8 cellular contexts compared by ENCODE assay signal in the genomic region with DNA sequence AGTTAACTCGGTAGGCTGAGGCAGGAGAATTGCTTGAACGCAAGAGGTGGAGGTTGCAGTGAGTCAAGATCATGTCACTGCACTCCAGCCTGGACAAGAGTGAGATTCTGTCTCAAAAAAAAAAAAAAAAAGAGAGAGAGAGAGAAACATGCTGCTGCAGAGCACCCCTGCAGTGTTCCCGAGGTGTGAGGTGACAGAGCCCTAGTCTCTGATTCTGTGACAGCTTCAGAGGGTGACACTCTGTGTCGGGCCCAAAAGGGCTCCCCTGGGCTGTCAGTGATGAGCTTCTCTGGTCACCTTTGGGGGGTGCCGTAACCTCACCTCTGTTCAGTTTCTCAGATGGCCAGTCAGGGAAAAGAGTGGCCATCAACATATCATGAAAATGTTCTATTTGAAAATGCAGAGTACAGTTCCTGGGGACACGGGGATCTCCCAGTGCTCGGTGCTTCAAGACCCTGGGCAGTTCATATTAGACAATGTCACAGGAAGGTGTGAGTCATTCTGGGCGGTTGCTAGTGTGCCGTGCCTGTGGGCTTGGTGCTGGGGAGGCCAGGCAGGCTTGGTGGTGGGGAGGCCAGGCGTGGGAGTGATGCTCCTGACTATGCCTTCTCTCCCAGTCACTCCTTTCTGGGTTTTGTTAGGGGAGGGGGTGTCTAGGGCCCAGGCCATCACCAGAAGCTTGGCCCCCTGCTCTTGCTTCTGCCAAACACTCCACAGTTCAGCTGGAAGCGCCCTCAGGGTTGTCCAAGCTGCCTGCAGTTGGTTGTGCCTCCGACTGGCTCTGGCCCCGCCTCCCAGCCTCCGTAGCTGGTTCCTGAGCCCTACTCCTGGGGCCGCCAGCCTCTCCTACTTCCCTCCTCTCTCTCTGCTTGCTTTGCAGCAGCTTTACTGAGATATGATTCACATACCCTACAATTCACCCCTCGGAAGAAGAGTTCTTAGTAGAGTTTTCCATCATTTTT. TPM values are rescaled to one million over a fixed set of nuclear protein-coding genes. Genes with fewer than 3 reads are reported as not detected.
DNase-seq lines count a peak whose midpoint lies in the region; ATAC-seq and TF ChIP-seq lines count a peak whose summit lies in the region.

No MANE protein-coding gene starts in this region.

- BruUV-seq in PC-3 (replicated peaks; lab: Mats Ljungman, UMichigan) = no TSS peak

- H3K4me1 ChIP-seq in PC-3 (ENCODE audit: insufficient read depth, low read length) (peaks cover 46% of the 10 kb centered on the region), spleen (peaks cover 0 to 43% (median 24%) of the 10 kb centered on the region in 6 donors)

- no peaks in the 10 kb centered on the region for H3K27me3 ChIP-seq in PC-3 (ENCODE audit: low read length)
- peaks cover 0 to 10% (median 0%) of the 10 kb centered on the region in 7 donors for H3K27me3 ChIP-seq in spleen (replicated peaks in 1 of 7)

- H3K4me3 Mint-ChIP-seq in activated T-helper 1 cell treated with anti-CD3 and anti-CD28 coated beads, Interleukin-12 subunit alpha, Interleukin-12 subunit beta, Interleukin-2, Interleukin-4 antibody, amounts not matched to agents 30 ng/mL and 10 ng/mL and 1 ng/mL, durations not matched to agents 14 hours and 24 hours and 36 hours = peak overlapping the region; percentile 27

- no peaks in the 10 kb centered on the region for H3K9me3 ChIP-seq in PC-3 (ENCODE audit: low read length)
- H3K9me3 ChIP-seq in spleen = no peaks in the 10 kb centered on the region

- H3K9me2 ChIP-seq in PC-3 (replicated peaks; ENCODE audit: low read length) = no peaks in the 10 kb centered on the region

- no peaks in the 10 kb centered on the region for H4K20me1 ChIP-seq in PC-3 (ENCODE audit: low read length)

- H3K27ac Mint-ChIP-seq in activated T-helper 1 cell treated with anti-CD3 and anti-CD28 coated beads, Interleukin-12 subunit alpha, Interleukin-12 subunit beta, Interleukin-2, Interleukin-4 antibody, amounts not matched to agents 30 ng/mL and 10 ng/mL and 1 ng/mL, durations not matched to agents 14 hours and 24 hours and 36 hours = peak overlapping the region; percentile 80

- WGBS in spleen, 5 donors = 35 to 52% (median 37%) methylated on average over 15 to 16 of the region's 16 CpGs

- no peaks in the 10 kb centered on the region for H3K36me3 ChIP-seq in PC-3 (ENCODE audit: low read depth, low read length)
- H3K36me3 ChIP-seq in spleen = no peaks in the 10 kb centered on the region

- no peaks in the 10 kb centered on the region for H3F3A ChIP-seq in PC-3 (ENCODE audit: low read length, unreplicated experiment)

- peak overlapping the region; percentile 81 for H3K4me2 ChIP-seq in PC-3 (ENCODE audit: low read length)

- peaks cover 44% of the 10 kb centered on the region for H3K4me1 Mint-ChIP-seq in activated T-helper 1 cell treated with anti-CD3 and anti-CD28 coated beads, Interleukin-12 subunit alpha, Interleukin-12 subunit beta, Interleukin-2, Interleukin-4 antibody, amounts not matched to agents 30 ng/mL and 10 ng/mL and 1 ng/mL, durations not matched to agents 14 hours and 24 hours and 36 hours (ENCODE audit: low read depth)

- intact Hi-C loops in PC-3 (cut with micrococcal nuclease) = no loop called here
- intact Hi-C loops in activated T-helper 1 cell treated with anti-CD3 and anti-CD28 coated beads, Interleukin-12 subunit alpha, Interleukin-12 subunit beta, Interleukin-2, Interleukin-4 antibody, amounts not matched to agents 30 ng/mL and 10 ng/mL and 1 ng/mL, durations not matched to agents 14 hours and 24 hours and 36 hours (cut with micrococcal nuclease) = loop anchor here (1.0 to 5.0 kb wide), 4 partner anchors 30 to 144 kb away; partner anchors contain the start of genes CDC45, HIRA, MRPL40 and UFD1
- intact Hi-C loops in spleen (cut with DNase I; ENCODE audit: low total_unique reads) = no loop called here

- POLR2A ChIA-PET in PC-3 (lab: Charles Lee; ENCODE audit: unreplicated experiment) = no interaction called here

- peak overlapping the region; percentile 79 for H3K9ac ChIP-seq in PC-3 (ENCODE audit: low read length)

- H3K27me3 Mint-ChIP-seq in activated T-helper 1 cell treated with anti-CD3 and anti-CD28 coated beads, Interleukin-12 subunit alpha, Interleukin-12 subunit beta, Interleukin-2, Interleukin-4 antibody, amounts not matched to agents 30 ng/mL and 10 ng/mL and 1 ng/mL, durations not matched to agents 14 hours and 24 hours and 36 hours (ENCODE audit: insufficient read depth) = no peaks in the 10 kb centered on the region

- CTCF ChIA-PET in PC-3 (lab: Charles Lee) = no interaction called here

- H3K79me2 ChIP-seq in PC-3 (ENCODE audit: low read length) = no peaks in the 10 kb centered on the region

- no peak for TF ChIP-seq POLR2A in spleen (IDR thresholded peaks at IDR 0.05)

- TF ChIP-seq CTCF in PC-3 (conservative IDR thresholded peaks at IDR 0.05; ENCODE audit: low read depth, low read length) (no peak), spleen (IDR thresholded peaks at IDR 0.05 in 8 of 11, conservative IDR thresholded peaks at IDR 0.05 in 3 of 11) (no peak)

- no peak overlapping the region for H3K4me3 ChIP-seq in PC-3 (ENCODE audit: low read length)
- no peak overlapping the region for H3K4me3 ChIP-seq in spleen

- ATAC-seq in GM18907 (IDR thresholded peaks at IDR 0.05; ENCODE audit: unreplicated experiment) (peak; percentile 51), PC-3 (peak; percentile 65), GM21447 (IDR thresholded peaks at IDR 0.05; ENCODE audit: unreplicated experiment) (no peak)

- H3K36me3 Mint-ChIP-seq in activated T-helper 1 cell treated with anti-CD3 and anti-CD28 coated beads, Interleukin-12 subunit alpha, Interleukin-12 subunit beta, Interleukin-2, Interleukin-4 antibody, amounts not matched to agents 30 ng/mL and 10 ng/mL and 1 ng/mL, durations not matched to agents 14 hours and 24 hours and 36 hours (ENCODE audit: low read depth) = no peaks in the 10 kb centered on the region

- H3K9me3 Mint-ChIP-seq in activated T-helper 1 cell treated with anti-CD3 and anti-CD28 coated beads, Interleukin-12 subunit alpha, Interleukin-12 subunit beta, Interleukin-2, Interleukin-4 antibody, amounts not matched to agents 30 ng/mL and 10 ng/mL and 1 ng/mL, durations not matched to agents 14 hours and 24 hours and 36 hours = no peaks in the 10 kb centered on the region

- DNase-seq in PC-3 (peak; percentile 56), iPS-NIHi7 (ENCODE audit: extremely low spot score) (peak; percentile 60), spleen (no peak), NCI-H2029 (lab: John Stamatoyannopoulos, UW) (no peak)
- peak; percentile 60 for DNase-seq in activated T-helper 1 cell treated with anti-CD3 and anti-CD28 coated beads, Interleukin-12 subunit alpha, Interleukin-12 subunit beta, Interleukin-2, Interleukin-4 antibody, amounts not matched to agents 30 ng/mL and 10 ng/mL and 1 ng/mL, durations not matched to agents 14 hours and 24 hours and 36 hours (ENCODE audit: low spot score)
- peak; percentile 37 to 61 for DNase-seq in stimulated activated CD8-positive, alpha-beta memory T cell treated with anti-CD3 and anti-CD28 coated beads, Interleukin-15, amount 100 ng/mL, for 4 hours (ENCODE audit: low read depth in 2 of 2)

- H2AFZ ChIP-seq in PC-3 (ENCODE audit: low read length) = peak overlapping the region; percentile 69

- H3K27ac ChIP-seq in PC-3 (ENCODE audit: low read length) = peak overlapping the region; percentile 95
- peak overlapping the region in 3 of 8 donors; percentile 25 to 35 (median 29) for H3K27ac ChIP-seq in spleen

RNA-seq across cellular contexts. Expression of gene CLDN5, which starts 52.5 kb away (rescaled TPM):
- 0.47 TPM in 1 of 2 replicates, not detected in the other for total RNA-seq in PC-3 (2014; rRNA removed)
- total RNA-seq in activated T-helper 1 cell treated with anti-CD3 and anti-CD28 coated beads, Interleukin-12 subunit alpha, Interleukin-12 subunit beta, Interleukin-2, Interleukin-4 antibody, amounts not matched to agents 30 ng/mL and 10 ng/mL and 1 ng/mL, durations not matched to agents 14 hours and 24 hours and 36 hours = 0.47 and 0.76 TPM in 2 replicates
- total RNA-seq in spleen = 100 to 1,000 TPM in 1 of 7 donors, 10 to 100 TPM in 6; 29.5 to 167 (median 65.8) TPM
- polyA plus RNA-seq in spleen = 10 to 100 TPM; 18.1 to 69.3 (median 35.8) TPM

Comparison
In these comparisons a context has a peak if more than half of its experiments do, and no peak if none do; other contexts are left out.
1. DNase-seq: peak in PC-3 (single experiment), activated T-helper 1 cell treated with anti-CD3 and anti-CD28 coated beads, Interleukin-12 subunit alpha, Interleukin-12 subunit beta, Interleukin-2, Interleukin-4 antibody, amounts not matched to agents 30 ng/mL and 10 ng/mL and 1 ng/mL, durations not matched to agents 14 hours and 24 hours and 36 hours (single experiment), iPS-NIHi7 (single experiment) and stimulated activated CD8-positive, alpha-beta memory T cell treated with anti-CD3 and anti-CD28 coated beads, Interleukin-15, amount 100 ng/mL, for 4 hours (2 of 2); none in spleen (single experiment) and NCI-H2029 (single experiment).
2. RNA of gene CLDN5, which starts 52.5 kb away (total RNA-seq): 29.5 to 167 TPM in spleen; 0.47 TPM in PC-3 and 0.47 to 0.76 TPM in activated T-helper 1 cell treated with anti-CD3 and anti-CD28 coated beads, Interleukin-12 subunit alpha, Interleukin-12 subunit beta, Interleukin-2, Interleukin-4 antibody, amounts not matched to agents 30 ng/mL and 10 ng/mL and 1 ng/mL, durations not matched to agents 14 hours and 24 hours and 36 hours; every median in the first group is over 10 times any median in the second.